Comparison of ENCODE assay signal across 23 cellular contexts in genomic region chr14:68651075-68651474, GRCh38.
A peak's percentile ranks its signal among the peaks of the same experiment; 100 is the strongest.
DNase-seq lines count a peak whose midpoint lies in the region; TF ChIP-seq lines count a peak whose summit lies in the region.
"Had no signal": no experiment of that assay in that cellular context is flagged by ENCODE, and none has a peak within 500 bp of the region (broad histone marks: within the 10 kb centered on the region; RNA-seq: fewer than 3 reads in every experiment).

No MANE protein-coding gene starts in this region.

- TF ChIP-seq CTCF in coronary artery (IDR thresholded peaks at IDR 0.05) (no peak), suprapubic skin (IDR thresholded peaks at IDR 0.05) (no peak)

- no peaks in the 10 kb centered on the region for H3K9me3 ChIP-seq in muscle layer of colon (ENCODE audit: low read length)
- H3K9me3 ChIP-seq in suprapubic skin = no peaks in the 10 kb centered on the region
- H3K9me3 ChIP-seq: mucosa of descending colon had no signal

- no peaks in the 10 kb centered on the region for H3K27me3 ChIP-seq in muscle layer of colon (ENCODE audit: control insufficient read depth in 1 of 2, insufficient read depth in 2 of 2, low read length in 2 of 2)
- no peaks in the 10 kb centered on the region for H3K27me3 ChIP-seq in suprapubic skin

- H3K4me1 ChIP-seq in muscle layer of colon (ENCODE audit: insufficient read depth, low read length) (peaks cover 67% of the 10 kb centered on the region), suprapubic skin (peaks cover 38% of the 10 kb centered on the region)

- no peak for TF ChIP-seq POLR2A in suprapubic skin (IDR thresholded peaks at IDR 0.05)

- no peaks in the 10 kb centered on the region for H3K36me3 ChIP-seq in muscle layer of colon (ENCODE audit: insufficient read depth, low read length)
- no peaks in the 10 kb centered on the region for H3K36me3 ChIP-seq in suprapubic skin

- H3K27ac ChIP-seq in coronary artery (peak overlapping the region; percentile 49 to 86), muscle layer of colon (ENCODE audit: low read depth, low read length) (peak overlapping the region; percentile 88), suprapubic skin (peak overlapping the region; percentile 57), substantia nigra (ENCODE audit: low read depth, low read length, poor library complexity, severe bottlenecking) (no peak overlapping the region)

- H3K4me3 ChIP-seq in coronary artery (no peak overlapping the region), muscle layer of colon (ENCODE audit: low read depth in 1 of 2, low read length in 2 of 2) (no peak overlapping the region), suprapubic skin (no peak overlapping the region)
- H3K4me3 ChIP-seq: mucosa of descending colon had no signal

- no peak for TF ChIP-seq EP300 in suprapubic skin (IDR thresholded peaks at IDR 0.05)

- 100% methylated on average over 4 of the region's 4 CpGs for WGBS in suprapubic skin

- DNase-seq in activated CD8-positive, alpha-beta memory T cell treated with anti-CD3 and anti-CD28 coated beads for 24 hours = peak; percentile 33
- no peak for DNase-seq in activated CD8-positive, alpha-beta memory T cell treated with anti-CD3 and anti-CD28 coated beads, Interleukin-2, amount 50 U/mL, for 4 hours
- DNase-seq in coronary artery (ENCODE audit: low spot score) = peak; percentile 59
- DNase-seq in suprapubic skin (ENCODE audit: low spot score in 2 of 2) = no peak
- DNase-seq in substantia nigra (lab: John Stamatoyannopoulos, UW) = no peak
- no peak for DNase-seq in middle frontal gyrus (ENCODE audit: extremely low spot score, low spot score)
- no peak for DNase-seq in DMS53 treated with DMSO at 0.1 percent for 48 hours (lab: John Stamatoyannopoulos, UW; ENCODE audit: unreplicated experiment)
- DNase-seq: 8988T; activated CD4-positive, alpha-beta T cell treated with anti-CD3 and anti-CD28 coated beads, Interleukin-2, amount 10 ng/mL, durations not matched to agents 24 days and 14 days; activated naive CD4-positive, alpha-beta T cell treated with anti-CD3 and anti-CD28 coated beads for 36 hours; anterior cingulate cortex; cerebellar nuclear complex; DND-41; effector CD4-positive, alpha-beta T cell; glutamatergic neuron; GOT3; KBM-7; left colon; NCI-H1694; retina; SIG-M5 had no signal

- no peak overlapping the region for H3K9ac ChIP-seq in muscle layer of colon (ENCODE audit: low read length)

Comparison
In these comparisons a context has a peak if more than half of its experiments do, and no peak if none do; other contexts are left out.
1. DNase-seq: peak in activated CD8-positive, alpha-beta memory T cell treated with anti-CD3 and anti-CD28 coated beads for 24 hours (single experiment) and coronary artery (single experiment); none in activated CD8-positive, alpha-beta memory T cell treated with anti-CD3 and anti-CD28 coated beads, Interleukin-2, amount 50 U/mL, for 4 hours (single experiment), suprapubic skin (0 of 2), substantia nigra (0 of 49), middle frontal gyrus (single experiment) and DMS53 treated with DMSO at 0.1 percent for 48 hours (single experiment).